ENCODE assay signal across 15 cellular contexts in genomic region chr3:13010770-13011169, GRCh38.
DNase-seq lines count a peak whose midpoint lies in the region; ATAC-seq and TF ChIP-seq lines count a peak whose summit lies in the region.
"Had no signal": no experiment of that assay in that cellular context is flagged by ENCODE, and none has a peak within 500 bp of the region (broad histone marks: within the 10 kb centered on the region; RNA-seq: fewer than 3 reads in every experiment).

No MANE protein-coding gene starts in this region.

- H3K27me3 ChIP-seq in OCI-LY1 (ENCODE audit: insufficient read depth, low read length) (no peaks in the 10 kb centered on the region), spleen (replicated peaks in 1 of 7) (no peaks in the 10 kb centered on the region)
- H3K27me3 ChIP-seq: ovary, SJCRH30, tibial nerve had no signal

- H2AFZ ChIP-seq in OCI-LY1 (ENCODE audit: low read length), result no peak overlapping the region

- peaks cover 50% of the 10 kb centered on the region for H3K36me3 Mint-ChIP-seq in activated CD4-positive, alpha-beta T cell treated with anti-CD3 and anti-CD28 coated beads, Interleukin-2, amount 10 ng/mL, durations not matched to agents 7 days and 5 days (ENCODE audit: low read depth)
- H3K36me3 Mint-ChIP-seq in central memory CD8-positive, alpha-beta T cell (ENCODE audit: insufficient read depth), result peaks cover 28% of the 10 kb centered on the region
- H3K36me3 Mint-ChIP-seq: WTC11 had no signal

- H3K27ac ChIP-seq in OCI-LY1 (ENCODE audit: low read depth, low read length, poor library complexity, severe bottlenecking), result peak overlapping the region; percentile 83
- H3K27ac ChIP-seq in spleen, result peak overlapping the region; percentile 29 to 99 (median 97)
- H3K27ac ChIP-seq: A549, ovary, SJCRH30 had no signal

- DNase-seq in activated CD4-positive, alpha-beta T cell treated with anti-CD3 and anti-CD28 coated beads, Interleukin-2, amount 10 ng/mL, durations not matched to agents 7 days and 5 days, result no peak
- DNase-seq in activated CD4-positive, alpha-beta T cell treated with anti-CD3 and anti-CD28 coated beads for 1 hour, result no peak
- DNase-seq in central memory CD8-positive, alpha-beta T cell (ENCODE audit: low spot score in 2 of 2), result no peak
- DNase-seq in spleen, result no peak
- no peak for DNase-seq in SKM-1 treated with dmso at 0.1 percent for 144 hours (lab: John Stamatoyannopoulos, UW; ENCODE audit: unreplicated experiment)
- no peak for DNase-seq in GM20000 (ENCODE audit: low spot score)
- DNase-seq: NCI-H1417 treated with DMSO at 0.1 percent for 48 hours, ovary had no signal

- ATAC-seq in central memory CD8-positive, alpha-beta T cell (replicated peaks; ENCODE audit: extremely low read depth, poor library complexity, severe bottlenecking), result no peak
- no peak for ATAC-seq in GM19395 (IDR thresholded peaks at IDR 0.05; ENCODE audit: unreplicated experiment)
- ATAC-seq: A549 had no signal

- peak overlapping the region; percentile 59; the same call in 1 of the 2 replicates for H3K4me2 ChIP-seq in OCI-LY1 (ENCODE audit: low read length)
- H3K4me2 ChIP-seq: A549 had no signal

- H3K4me1 ChIP-seq in OCI-LY1 (ENCODE audit: insufficient read depth, low read length, severe bottlenecking) (peaks cover 59% of the 10 kb centered on the region), spleen (peaks cover 79 to 100% (median 100%) of the 10 kb centered on the region in 6 donors)
- H3K4me1 ChIP-seq: A549 had no signal

- CTCF ChIA-PET in activated CD4-positive, alpha-beta T cell treated with anti-CD3 and anti-CD28 coated beads, Interleukin-2, amount 10 ng/mL, durations not matched to agents 7 days and 5 days (lab: Charles Lee), result interaction anchor here (1.4 to 4.1 kb wide), 3 partner anchors 12 to 169 kb away, joined by 3 to 42 read pairs (median 6); partner anchors contain the start of gene RPL32

- peak overlapping the region; percentile 59 for H3K4me3 Mint-ChIP-seq in activated CD4-positive, alpha-beta T cell treated with anti-CD3 and anti-CD28 coated beads, Interleukin-2, amount 10 ng/mL, durations not matched to agents 7 days and 5 days
- H3K4me3 Mint-ChIP-seq in central memory CD8-positive, alpha-beta T cell, result peak overlapping the region; percentile 83
- H3K4me3 Mint-ChIP-seq: WTC11 had no signal

- 33 to 61% (median 56%) methylated on average over 1 of the region's 1 CpG for WGBS in spleen, 5 donors

- peaks cover 83% of the 10 kb centered on the region for H3K4me1 Mint-ChIP-seq in activated CD4-positive, alpha-beta T cell treated with anti-CD3 and anti-CD28 coated beads, Interleukin-2, amount 10 ng/mL, durations not matched to agents 7 days and 5 days
- H3K4me1 Mint-ChIP-seq in central memory CD8-positive, alpha-beta T cell, result peaks cover 91% of the 10 kb centered on the region

- peak overlapping the region; percentile 99 for H3K27ac Mint-ChIP-seq in activated CD4-positive, alpha-beta T cell treated with anti-CD3 and anti-CD28 coated beads, Interleukin-2, amount 10 ng/mL, durations not matched to agents 7 days and 5 days
- peak overlapping the region; percentile 97 for H3K27ac Mint-ChIP-seq in central memory CD8-positive, alpha-beta T cell (ENCODE audit: low read depth)
- H3K27ac Mint-ChIP-seq: WTC11 had no signal

- intact Hi-C loops in spleen (cut with DNase I; ENCODE audit: low total_unique reads), result no loop called here

- H3K9me3 ChIP-seq in OCI-LY1 (ENCODE audit: low read length) (no peaks in the 10 kb centered on the region), spleen (no peaks in the 10 kb centered on the region)
- H3K9me3 ChIP-seq: A549, ovary, SJCRH30, tibial nerve had no signal

- no peak overlapping the region for H3K4me3 ChIP-seq in OCI-LY1 (ENCODE audit: low read depth, low read length, poor library complexity, severe bottlenecking)
- H3K4me3 ChIP-seq in spleen, result peak overlapping the region in 1 of 8 donors; percentile 69
- H3K4me3 ChIP-seq: A549, lung, ovary, SJCRH30, tibial nerve had no signal

- no peaks in the 10 kb centered on the region for H3K27me3 Mint-ChIP-seq in activated CD4-positive, alpha-beta T cell treated with anti-CD3 and anti-CD28 coated beads, Interleukin-2, amount 10 ng/mL, durations not matched to agents 7 days and 5 days
- H3K27me3 Mint-ChIP-seq in central memory CD8-positive, alpha-beta T cell, result no peaks in the 10 kb centered on the region

- no peaks in the 10 kb centered on the region for H3K9me3 Mint-ChIP-seq in activated CD4-positive, alpha-beta T cell treated with anti-CD3 and anti-CD28 coated beads, Interleukin-2, amount 10 ng/mL, durations not matched to agents 7 days and 5 days
- H3K9me3 Mint-ChIP-seq in central memory CD8-positive, alpha-beta T cell, result no peaks in the 10 kb centered on the region
- H3K9me3 Mint-ChIP-seq: WTC11 had no signal

- no peak for TF ChIP-seq CTCF in OCI-LY1 (IDR thresholded peaks at IDR 0.05; ENCODE audit: low read length)
- TF ChIP-seq CTCF in spleen (IDR thresholded peaks at IDR 0.05 in 8 of 11, conservative IDR thresholded peaks at IDR 0.05 in 3 of 11), result no peak
- TF ChIP-seq CTCF in GM20000 (IDR thresholded peaks at IDR 0.05; ENCODE audit: extremely low read depth, missing control alignments), result no peak

- TF ChIP-seq POLR2A in spleen (IDR thresholded peaks at IDR 0.05), result no peak

- H3K36me3 ChIP-seq in OCI-LY1 (ENCODE audit: insufficient read depth, low read length), result no peaks in the 10 kb centered on the region
- peaks cover 0 to 26% (median 0%) of the 10 kb centered on the region in 6 donors for H3K36me3 ChIP-seq in spleen
- H3K36me3 ChIP-seq: ovary, SJCRH30, tibial nerve had no signal

- no peaks in the 10 kb centered on the region for H3K79me2 ChIP-seq in OCI-LY1 (ENCODE audit: insufficient read depth, low read length)

- POLR2A ChIA-PET in activated CD4-positive, alpha-beta T cell treated with anti-CD3 and anti-CD28 coated beads, Interleukin-2, amount 10 ng/mL, durations not matched to agents 7 days and 5 days (lab: Charles Lee), result no interaction called here

- H3K9me2 ChIP-seq in OCI-LY1 (ENCODE audit: low read depth, low read length), result no peaks in the 10 kb centered on the region

- H3K9ac ChIP-seq in OCI-LY1 (ENCODE audit: low read length), result peak overlapping the region; percentile 3; the same call in 1 of the 2 replicates

- H3F3A ChIP-seq in OCI-LY1 (ENCODE audit: insufficient read depth, low read length), result no peaks in the 10 kb centered on the region

- no peaks in the 10 kb centered on the region for H4K20me1 ChIP-seq in OCI-LY1 (ENCODE audit: insufficient read depth, low read length)
